17 cellular contexts compared by ENCODE assay signal in the genomic region with DNA sequence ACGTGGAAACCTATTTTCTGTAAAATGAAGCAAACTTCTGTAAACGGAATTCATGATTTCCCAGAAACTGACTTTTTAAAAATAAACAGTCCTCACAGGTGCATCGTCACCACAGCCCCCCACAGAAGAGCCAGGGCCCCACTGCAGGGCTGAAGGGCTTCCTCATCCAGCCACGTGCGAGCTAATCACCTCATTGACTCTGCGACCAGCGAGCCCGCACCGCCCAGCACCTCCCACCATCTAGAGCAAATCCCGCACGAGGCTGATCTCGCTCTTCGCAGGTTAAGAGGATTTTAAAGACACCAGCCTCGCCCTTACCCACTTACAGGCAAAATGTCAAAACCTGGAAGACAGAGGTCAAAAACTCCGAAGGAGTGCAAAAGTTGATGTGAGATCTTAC. TPM values are rescaled to one million over a fixed set of nuclear protein-coding genes. Genes with fewer than 3 reads are reported as not detected.
DNase-seq lines count a peak whose midpoint lies in the region; ATAC-seq and TF ChIP-seq lines count a peak whose summit lies in the region.
"Had no signal": no experiment of that assay in that cellular context is flagged by ENCODE, and none has a peak within 500 bp of the region (broad histone marks: within the 10 kb centered on the region; RNA-seq: fewer than 3 reads in every experiment).

No MANE protein-coding gene starts in this region.

- H3K36me3 Mint-ChIP-seq in activated T-cell treated with anti-CD3 and anti-CD28 coated beads, Interleukin-2, amount 50 U/mL, for 24 hours (ENCODE audit: low read depth): peaks cover 6% of the 10 kb centered on the region
- H3K36me3 Mint-ChIP-seq in endodermal cell (ENCODE audit: low read depth): peaks cover 3% of the 10 kb centered on the region
- H3K36me3 Mint-ChIP-seq: activated CD4-positive, alpha-beta memory T cell treated with anti-CD3 and anti-CD28 coated beads for 36 hours had no signal

- H3K9me3 Mint-ChIP-seq in activated T-cell treated with anti-CD3 and anti-CD28 coated beads, Interleukin-2, amount 50 U/mL, for 24 hours: no peaks in the 10 kb centered on the region
- no peaks in the 10 kb centered on the region for H3K9me3 Mint-ChIP-seq in endodermal cell
- H3K9me3 Mint-ChIP-seq: activated CD4-positive, alpha-beta memory T cell treated with anti-CD3 and anti-CD28 coated beads for 36 hours had no signal

- peaks cover 34% of the 10 kb centered on the region for H3K4me1 Mint-ChIP-seq in activated T-cell treated with anti-CD3 and anti-CD28 coated beads, Interleukin-2, amount 50 U/mL, for 24 hours (ENCODE audit: low read depth)
- H3K4me1 Mint-ChIP-seq in endodermal cell: peaks cover 24% of the 10 kb centered on the region

- H3K27me3 ChIP-seq in endodermal cell (ENCODE audit: control insufficient read depth, insufficient read depth, low read length, poor library complexity, severe bottlenecking) (peaks cover 23% of the 10 kb centered on the region), osteoblast (ENCODE audit: insufficient read depth, low read length) (peaks cover 35% of the 10 kb centered on the region)

- H2AFZ ChIP-seq in osteoblast (ENCODE audit: low read length): no peak overlapping the region

- no peak for TF ChIP-seq CTCF in endodermal cell (conservative IDR thresholded peaks at IDR 0.05)
- no peak for TF ChIP-seq CTCF in osteoblast (IDR thresholded peaks at IDR 0.05; ENCODE audit: extremely low read depth, low read depth, low read length)

- H3K79me2 ChIP-seq in osteoblast (ENCODE audit: insufficient read depth, low read length): no peaks in the 10 kb centered on the region

- H3K9me3 ChIP-seq in endodermal cell (ENCODE audit: control insufficient read depth, low read length): no peaks in the 10 kb centered on the region
- no peaks in the 10 kb centered on the region for H3K9me3 ChIP-seq in osteoblast (ENCODE audit: low read depth, low read length)
- H3K9me3 ChIP-seq: esophagus muscularis mucosa had no signal

- 74 to 100% methylated on average over 1 to 15 of the region's 15 CpGs for WGBS in endodermal cell (ENCODE audit: insufficient coverage in 1 of 2, insufficient read length in 1 of 2), 2 experiments

- H3K4me3 ChIP-seq in endodermal cell (ENCODE audit: low read length): no peak overlapping the region
- no peak overlapping the region for H3K4me3 ChIP-seq in osteoblast (ENCODE audit: insufficient read depth, low read length)
- H3K4me3 ChIP-seq: esophagus muscularis mucosa, smooth muscle cell had no signal

- peaks cover 44% of the 10 kb centered on the region for H3K27me3 Mint-ChIP-seq in activated T-cell treated with anti-CD3 and anti-CD28 coated beads, Interleukin-2, amount 50 U/mL, for 24 hours
- peaks cover 33% of the 10 kb centered on the region for H3K27me3 Mint-ChIP-seq in endodermal cell (ENCODE audit: insufficient read depth)

- DNase-seq in activated T-cell treated with anti-CD3 and anti-CD28 coated beads, Interleukin-2, amount 50 U/mL, for 24 hours: no peak
- DNase-seq in activated T-cell treated with anti-CD3 and anti-CD28 coated beads for 4 hours: no peak
- DNase-seq in NAMALWA (ENCODE audit: low spot score): peak; percentile 74
- DNase-seq in endodermal cell: peak; percentile 65
- peak; percentile 18 for DNase-seq in osteoblast (ENCODE audit: insufficient read length, low spot score, missing footprints)
- no peak for DNase-seq in NCI-H1436 treated with DMSO at 0.1 percent for 48 hours (lab: John Stamatoyannopoulos, UW)
- DNase-seq in GDM1 (lab: John Stamatoyannopoulos, UW): no peak
- DNase-seq: activated CD4-positive, alpha-beta memory T cell treated with anti-CD3 and anti-CD28 coated beads for 36 hours; activated naive CD4-positive, alpha-beta T cell treated with Interleukin-2 at 50 U/mL for 16 hours; hippocampal formation; NCI-H1930; nucleus accumbens; T-helper 9 cell had no signal

- H3K27ac ChIP-seq in endodermal cell (ENCODE audit: low read depth, low read length) (no peak overlapping the region), osteoblast (ENCODE audit: low read depth, low read length) (no peak overlapping the region)
- H3K27ac ChIP-seq: esophagus muscularis mucosa had no signal

- H4K20me1 ChIP-seq in osteoblast (ENCODE audit: insufficient read depth, low read length): peaks cover 18% of the 10 kb centered on the region

- no peak overlapping the region for H3K9ac ChIP-seq in endodermal cell (ENCODE audit: extremely low read depth, low read length, poor library complexity, severe bottlenecking)

- no peak overlapping the region for H3K4me2 ChIP-seq in osteoblast (ENCODE audit: insufficient read depth, low read length)

- H3K4me1 ChIP-seq in endodermal cell (ENCODE audit: control insufficient read depth, insufficient read depth, low read length) (peaks cover 2% of the 10 kb centered on the region), osteoblast (ENCODE audit: insufficient read depth, low read length) (peaks cover 11% of the 10 kb centered on the region)

- H3K27ac Mint-ChIP-seq in activated T-cell treated with anti-CD3 and anti-CD28 coated beads, Interleukin-2, amount 50 U/mL, for 24 hours: peak overlapping the region; percentile 29
- H3K27ac Mint-ChIP-seq in endodermal cell: no peak overlapping the region
- H3K27ac Mint-ChIP-seq: activated CD4-positive, alpha-beta memory T cell treated with anti-CD3 and anti-CD28 coated beads for 36 hours had no signal

- ATAC-seq in GM19463 (IDR thresholded peaks at IDR 0.05; ENCODE audit: unreplicated experiment): no peak
- ATAC-seq: HCT116 had no signal

- H3K36me3 ChIP-seq in endodermal cell (ENCODE audit: control insufficient read depth, insufficient read depth, low read length) (no peaks in the 10 kb centered on the region), osteoblast (ENCODE audit: insufficient read depth, low read length) (no peaks in the 10 kb centered on the region)
- H3K36me3 ChIP-seq: esophagus muscularis mucosa had no signal

- peak overlapping the region; percentile 67 for H3K4me3 Mint-ChIP-seq in activated T-cell treated with anti-CD3 and anti-CD28 coated beads, Interleukin-2, amount 50 U/mL, for 24 hours
- peak overlapping the region; percentile 63 for H3K4me3 Mint-ChIP-seq in endodermal cell
- H3K4me3 Mint-ChIP-seq: activated CD4-positive, alpha-beta memory T cell treated with anti-CD3 and anti-CD28 coated beads for 36 hours had no signal

RNA-seq across cellular contexts. Expression of a gene that starts 14.8 kb away (rescaled TPM):
- total RNA-seq in endodermal cell (10 to 100 TPM; 72.5 to 98.7 TPM), osteoblast (10.3 and 13.4 TPM in 2 replicates)
- polyA plus RNA-seq in endodermal cell (2013, experiment 1 of 2): 66.6 TPM
- 66.5 TPM for polyA plus RNA-seq in endodermal cell (2013, experiment 2 of 2)

RNA-seq across cellular contexts. Expression of a gene that starts 53.3 kb away (rescaled TPM):
- 10 to 100 TPM; 58.8 to 61.0 TPM for total RNA-seq in endodermal cell
- 48.2 TPM for polyA plus RNA-seq in endodermal cell (2013, experiment 1 of 2)
- 45.2 TPM for polyA plus RNA-seq in endodermal cell (2013, experiment 2 of 2)
- total RNA-seq in osteoblast: 34.2 and 34.4 TPM in 2 replicates

Comparison
In these comparisons a context has a peak if more than half of its experiments do, and no peak if none do; other contexts are left out.
1. DNase-seq: peak in NAMALWA (single experiment), endodermal cell (single experiment) and osteoblast (single experiment); none in activated T-cell treated with anti-CD3 and anti-CD28 coated beads, Interleukin-2, amount 50 U/mL, for 24 hours (single experiment), activated T-cell treated with anti-CD3 and anti-CD28 coated beads for 4 hours (single experiment), NCI-H1436 treated with DMSO at 0.1 percent for 48 hours (single experiment) and GDM1 (single experiment).